24 cellular contexts compared by ENCODE assay signal in genomic region chr4:71978192-71978845, GRCh38. TPM values are rescaled to one million over a fixed set of nuclear protein-coding genes. Genes with fewer than 3 reads are reported as not detected.
DNase-seq lines count a peak whose midpoint lies in the region; ATAC-seq lines count a peak whose summit lies in the region.
"Had no signal": no experiment of that assay in that cellular context is flagged by ENCODE, and none has a peak within 500 bp of the region (broad histone marks: within the 10 kb centered on the region; RNA-seq: fewer than 3 reads in every experiment).

No MANE protein-coding gene starts in this region.

- H3K4me3 Mint-ChIP-seq in effector memory CD8-positive, alpha-beta T cell, result no peak overlapping the region
- H3K4me3 Mint-ChIP-seq in activated T-cell treated with anti-CD3 and anti-CD28 coated beads, Interleukin-2, amount 50 U/mL, for 4 hours, result no peak overlapping the region
- H3K4me3 Mint-ChIP-seq: CD14-positive monocyte, IgD-negative memory B cell had no signal

- no peak for ATAC-seq in effector memory CD8-positive, alpha-beta T cell (replicated peaks)
- no peak for ATAC-seq in HG03039 (IDR thresholded peaks at IDR 0.05; ENCODE audit: unreplicated experiment)
- no peak for ATAC-seq in activated T-cell treated with anti-CD3 and anti-CD28 coated beads, Interleukin-2, amount 50 U/mL, for 4 hours
- ATAC-seq: Panc1 had no signal

- H3K27ac Mint-ChIP-seq in effector memory CD8-positive, alpha-beta T cell, result no peak overlapping the region
- H3K27ac Mint-ChIP-seq: IgD-negative memory B cell had no signal

- no peaks in the 10 kb centered on the region for H3K9me3 Mint-ChIP-seq in effector memory CD8-positive, alpha-beta T cell
- H3K9me3 Mint-ChIP-seq in activated T-cell treated with anti-CD3 and anti-CD28 coated beads, Interleukin-2, amount 50 U/mL, for 4 hours, result peaks cover 3% of the 10 kb centered on the region

- no peaks in the 10 kb centered on the region for H3K27me3 Mint-ChIP-seq in effector memory CD8-positive, alpha-beta T cell
- H3K27me3 Mint-ChIP-seq in activated T-cell treated with anti-CD3 and anti-CD28 coated beads, Interleukin-2, amount 50 U/mL, for 4 hours (ENCODE audit: low read depth), result no peaks in the 10 kb centered on the region

- DNase-seq in Kasumi-1 (lab: John Stamatoyannopoulos, UW) (peak; percentile 27), NOMO-1 (lab: John Stamatoyannopoulos, UW; ENCODE audit: unreplicated experiment in 2 of 2) (peak; percentile 86 to 88), SIG-M5 treated with dmso at 0.1 percent for 504 hours (lab: John Stamatoyannopoulos, UW; ENCODE audit: unreplicated experiment) (peak; percentile 76), glomerular endothelial cell (ENCODE audit: extremely low read depth, low read depth, low spot score) (peak; percentile 45), cerebellar nuclear complex (lab: John Stamatoyannopoulos, UW) (no peak)
- DNase-seq in effector memory CD8-positive, alpha-beta T cell, result no peak
- DNase-seq in activated T-cell treated with anti-CD3 and anti-CD28 coated beads, Interleukin-2, amount 50 U/mL, for 4 hours, result no peak
- DNase-seq: COR-L47, DMS79, H7, Karpas-422, NCI-H1105, NCI-H146, NCI-H2029 treated with DMSO at 0.1 percent for 48 hours, NCI-H2171, NCI-H345, NCI-H524, NCI-H82, SJCRH30 had no signal

- H3K4me1 Mint-ChIP-seq in effector memory CD8-positive, alpha-beta T cell (ENCODE audit: low read depth in 2 of 2), result no peaks in the 10 kb centered on the region
- no peaks in the 10 kb centered on the region for H3K4me1 Mint-ChIP-seq in activated T-cell treated with anti-CD3 and anti-CD28 coated beads, Interleukin-2, amount 50 U/mL, for 4 hours (ENCODE audit: low read depth)
- H3K4me1 Mint-ChIP-seq: IgD-negative memory B cell had no signal

- H3K36me3 Mint-ChIP-seq in effector memory CD8-positive, alpha-beta T cell (ENCODE audit: insufficient read depth), result no peaks in the 10 kb centered on the region
- H3K36me3 Mint-ChIP-seq in activated T-cell treated with anti-CD3 and anti-CD28 coated beads, Interleukin-2, amount 50 U/mL, for 4 hours (ENCODE audit: insufficient read depth), result no peaks in the 10 kb centered on the region
- H3K36me3 Mint-ChIP-seq: CD14-positive monocyte, IgD-negative memory B cell had no signal

RNA-seq across cellular contexts. Expression of gene NPFFR2, which starts 53.5 kb away (rescaled TPM):
- total RNA-seq in glomerular endothelial cell, result 1.6 and 3.4 TPM in 2 replicates
- total RNA-seq in activated T-cell treated with anti-CD3 and anti-CD28 coated beads, Interleukin-2, amount 50 U/mL, for 4 hours, result not detected
- total RNA-seq: MCF 10A, SJCRH30 had no signal

Comparison
In these comparisons a context has a peak if more than half of its experiments do, and no peak if none do; other contexts are left out.
1. DNase-seq: peak in Kasumi-1 (2 of 2), NOMO-1 (2 of 2), SIG-M5 treated with dmso at 0.1 percent for 504 hours (single experiment) and glomerular endothelial cell (single experiment); none in effector memory CD8-positive, alpha-beta T cell (0 of 3), activated T-cell treated with anti-CD3 and anti-CD28 coated beads, Interleukin-2, amount 50 U/mL, for 4 hours (single experiment) and cerebellar nuclear complex (0 of 2).